24 cellular contexts compared by ENCODE assay signal in the genomic region with DNA sequence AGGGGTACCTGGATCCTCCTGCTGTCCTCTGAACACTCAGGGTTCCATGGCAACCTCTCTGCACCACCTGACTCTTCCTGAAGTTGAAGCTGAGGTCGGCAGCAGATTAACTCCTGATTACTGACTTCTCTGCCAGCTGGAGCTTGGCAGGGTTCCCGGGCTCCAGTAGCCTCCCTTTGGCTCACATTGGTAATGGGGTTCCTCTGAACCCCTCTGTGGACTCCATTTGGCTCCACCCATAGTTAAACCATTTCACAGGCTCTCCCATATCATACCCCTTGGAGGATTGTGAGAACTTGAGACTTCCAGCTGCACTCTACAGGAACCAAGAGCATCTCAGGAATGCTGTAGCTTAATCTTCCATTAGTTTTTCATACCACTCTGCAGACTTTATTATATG.
"Had no signal": no experiment of that assay in that cellular context is flagged by ENCODE, and none has a peak within 500 bp of the region (broad histone marks: within the 10 kb centered on the region; RNA-seq: fewer than 3 reads in every experiment).

No MANE protein-coding gene starts in this region.

- H3K4me3 ChIP-seq: right atrium auricular region, skin epidermis, tibial nerve, uterus had no signal

- DNase-seq: activated CD4-positive, alpha-beta T cell treated with anti-CD3 and anti-CD28 coated beads for 36 hours; activated CD8-positive, alpha-beta memory T cell treated with anti-CD3 and anti-CD28 coated beads, Interleukin-2, amount 50 U/mL, for 4 hours; activated CD8-positive, alpha-beta T cell treated with anti-CD3 and anti-CD28 coated beads for 36 hours; activated gamma-delta T cell; activated T-cell treated with anti-CD3 and anti-CD28 coated beads, Interleukin-2, amount 50 U/mL, for 72 hours; amygdala; cortex of kidney; effector CD4-positive, alpha-beta T cell; foreskin melanocyte; kidney glomerular epithelial cell; mesendoderm; nucleus accumbens; stimulated activated CD4-positive, alpha-beta T cell treated with anti-CD3 and anti-CD28 coated beads, Interleukin-15, amount 100 ng/mL, for 24 hours; stimulated activated CD4-positive, alpha-beta T cell treated with anti-CD3 and anti-CD28 coated beads, Interleukin-4, amount 100 ng/mL, for 24 hours; stimulated activated naive CD4-positive, alpha-beta T cell; substantia nigra; uterus had no signal

- H3K36me3 Mint-ChIP-seq: activated naive CD4-positive, alpha-beta T cell treated with anti-CD3 and anti-CD28 coated beads, Interleukin-2, amount 50 U/mL, for 72 hours; brain had no signal

- H3K36me3 ChIP-seq: right atrium auricular region, tibial nerve, uterus had no signal

- H3K27me3 ChIP-seq: right atrium auricular region, tibial nerve, uterus had no signal

- H3K4me1 Mint-ChIP-seq: activated CD4-positive, alpha-beta T cell treated with anti-CD3 and anti-CD28 coated beads for 36 hours; central memory CD8-positive, alpha-beta T cell had no signal

- H3K9me3 Mint-ChIP-seq: brain had no signal

- ATAC-seq: activated CD4-positive, alpha-beta T cell treated with anti-CD3 and anti-CD28 coated beads for 36 hours; activated CD8-positive, alpha-beta T cell treated with anti-CD3 and anti-CD28 coated beads for 36 hours; activated naive CD4-positive, alpha-beta T cell treated with anti-CD3 and anti-CD28 coated beads, Interleukin-2, amount 50 U/mL, for 72 hours; activated T-cell treated with anti-CD3 and anti-CD28 coated beads, Interleukin-2, amount 50 U/mL, for 72 hours had no signal

- H3K9me3 ChIP-seq: right atrium auricular region, tibial nerve, uterus had no signal

- H3K27me3 Mint-ChIP-seq: activated CD4-positive, alpha-beta T cell treated with anti-CD3 and anti-CD28 coated beads for 36 hours; brain; central memory CD8-positive, alpha-beta T cell had no signal

- H3K4me3 Mint-ChIP-seq: activated CD4-positive, alpha-beta T cell treated with anti-CD3 and anti-CD28 coated beads for 36 hours; activated CD8-positive, alpha-beta T cell treated with anti-CD3 and anti-CD28 coated beads for 36 hours; activated T-cell treated with anti-CD3 and anti-CD28 coated beads, Interleukin-2, amount 50 U/mL, for 72 hours; central memory CD8-positive, alpha-beta T cell; nephron had no signal

- H3K27ac Mint-ChIP-seq: activated CD4-positive, alpha-beta T cell treated with anti-CD3 and anti-CD28 coated beads for 36 hours; activated CD8-positive, alpha-beta T cell treated with anti-CD3 and anti-CD28 coated beads for 36 hours; activated naive CD4-positive, alpha-beta T cell treated with anti-CD3 and anti-CD28 coated beads, Interleukin-2, amount 50 U/mL, for 72 hours; activated T-cell treated with anti-CD3 and anti-CD28 coated beads, Interleukin-2, amount 50 U/mL, for 72 hours had no signal

- H3K27ac ChIP-seq: right atrium auricular region, skin epidermis, tibial nerve, uterus had no signal

- H3K4me1 ChIP-seq: right atrium auricular region, uterus had no signal
